Comparison of ENCODE assay signal across 28 cellular contexts in genomic region chrX:10126834-10127233, GRCh38. TPM values are rescaled to one million over a fixed set of nuclear protein-coding genes. Genes with fewer than 3 reads are reported as not detected.
"Had no signal": no experiment of that assay in that cellular context is flagged by ENCODE, and none has a peak within 500 bp of the region (broad histone marks: within the 10 kb centered on the region; RNA-seq: fewer than 3 reads in every experiment).

No MANE protein-coding gene starts in this region.

- DNase-seq: naive B cell; naive thymus-derived CD8-positive, alpha-beta T cell; nephron progenitor cell; nucleus accumbens; pancreas; right cardiac atrium; right lobe of liver; sigmoid colon; small intestine; stimulated activated CD4-positive, alpha-beta T cell treated with anti-CD3 and anti-CD28 coated beads, Interleukin-15, amount 100 ng/mL, for 24 hours; stimulated activated CD4-positive, alpha-beta T cell treated with anti-CD3 and anti-CD28 coated beads, Interleukin-2, amount 100 ng/mL, for 24 hours; stimulated activated CD4-positive, alpha-beta T cell treated with anti-CD3 and anti-CD28 coated beads, Interleukin-2, amount 100 ng/mL, for 48 hours; stimulated activated CD4-positive, alpha-beta T cell treated with anti-CD3 and anti-CD28 coated beads, Interleukin-4, amount 100 ng/mL, for 24 hours; stimulated activated naive CD4-positive, alpha-beta T cell; stimulated activated naive CD8-positive, alpha-beta T cell treated with anti-CD3 and anti-CD28 coated beads, Interleukin-15, amount 100 ng/mL, for 72 hours; stimulated activated naive CD8-positive, alpha-beta T cell treated with anti-CD3 and anti-CD28 coated beads, Interleukin-15, Interleukin-2, amounts not matched to agents 100 U/mL and 50 U/mL, for 24 hours; substantia nigra; testis; tibial artery; transverse colon; upper lobe of right lung; uterus had no signal

- H3K36me3 Mint-ChIP-seq: natural killer cell treated with Interleukin-12 subunit alpha and Interleukin-12 subunit beta and Interleukin-15 and Interleukin-18, amount 100 ng/mL, for 72 hours had no signal

- H3K9me3 ChIP-seq: neutrophil, pancreas, prostate gland, right lobe of liver, sigmoid colon, suprapubic skin, testis, tibial artery, transverse colon, upper lobe of right lung, uterus had no signal

- H3K9me3 Mint-ChIP-seq: naive B cell; naive thymus-derived CD8-positive, alpha-beta T cell; natural killer cell treated with Interleukin-12 subunit alpha and Interleukin-12 subunit beta and Interleukin-15 and Interleukin-18, amount 100 ng/mL, for 72 hours; stimulated activated naive CD8-positive, alpha-beta T cell treated with anti-CD3 and anti-CD28 coated beads, Interleukin-15, amount 100 ng/mL, for 72 hours; type B pancreatic cell had no signal

- H3K4me1 Mint-ChIP-seq: nephron progenitor cell had no signal

- H3K36me3 ChIP-seq: pancreas, prostate gland, right lobe of liver, transverse colon, uterus had no signal

- H3K27ac ChIP-seq: neutrophil, pancreas, prostate gland, right lobe of liver, sigmoid colon, suprapubic skin, testis, tibial artery, transverse colon, upper lobe of right lung, uterus had no signal

- H3K4me3 ChIP-seq: pancreas, prostate gland, right lobe of liver, sigmoid colon, suprapubic skin, testis, tibial artery, transverse colon, upper lobe of right lung, uterus had no signal

- H3K27ac Mint-ChIP-seq: natural killer cell treated with Interleukin-12 subunit alpha and Interleukin-12 subunit beta and Interleukin-15 and Interleukin-18, amount 100 ng/mL, for 72 hours; nephron progenitor cell; type B pancreatic cell had no signal

- H3K27me3 Mint-ChIP-seq: naive B cell; naive thymus-derived CD8-positive, alpha-beta T cell; natural killer cell treated with Interleukin-12 subunit alpha and Interleukin-12 subunit beta and Interleukin-15 and Interleukin-18, amount 100 ng/mL, for 72 hours; stimulated activated naive CD8-positive, alpha-beta T cell treated with anti-CD3 and anti-CD28 coated beads, Interleukin-15, amount 100 ng/mL, for 72 hours; type B pancreatic cell had no signal

- ATAC-seq: naive thymus-derived CD8-positive, alpha-beta T cell; natural killer cell treated with Interleukin-12 subunit alpha and Interleukin-12 subunit beta and Interleukin-15 and Interleukin-18, amount 100 ng/mL, for 72 hours; pancreas; right cardiac atrium; stimulated activated naive CD8-positive, alpha-beta T cell treated with anti-CD3 and anti-CD28 coated beads, Interleukin-15, amount 100 ng/mL, for 72 hours; stimulated activated naive CD8-positive, alpha-beta T cell treated with anti-CD3 and anti-CD28 coated beads, Interleukin-15, Interleukin-2, amounts not matched to agents 100 U/mL and 50 U/mL, for 24 hours had no signal

- H3K4me1 ChIP-seq: pancreas, prostate gland, right lobe of liver, suprapubic skin, testis, transverse colon, upper lobe of right lung, uterus had no signal

- H3K27me3 ChIP-seq: neutrophil, pancreas, right lobe of liver, sigmoid colon, suprapubic skin, testis, tibial artery, transverse colon, upper lobe of right lung, uterus had no signal

- H3K4me3 Mint-ChIP-seq: naive thymus-derived CD8-positive, alpha-beta T cell; natural killer cell treated with Interleukin-12 subunit alpha and Interleukin-12 subunit beta and Interleukin-15 and Interleukin-18, amount 100 ng/mL, for 72 hours; nephron progenitor cell; neural crest cell; stimulated activated naive CD8-positive, alpha-beta T cell treated with anti-CD3 and anti-CD28 coated beads, Interleukin-15, amount 100 ng/mL, for 72 hours; type B pancreatic cell had no signal

RNA-seq across cellular contexts. Expression of gene CLCN4, which starts 29.9 kb away (rescaled TPM):
- total RNA-seq: natural killer cell treated with Interleukin-12 subunit alpha and Interleukin-12 subunit beta and Interleukin-15 and Interleukin-18, amount 100 ng/mL, for 72 hours had no signal
- polyA plus RNA-seq: naive thymus-derived CD8-positive, alpha-beta T cell had no signal
